ENCODE assay signal across 8 cellular contexts in the genomic region with DNA sequence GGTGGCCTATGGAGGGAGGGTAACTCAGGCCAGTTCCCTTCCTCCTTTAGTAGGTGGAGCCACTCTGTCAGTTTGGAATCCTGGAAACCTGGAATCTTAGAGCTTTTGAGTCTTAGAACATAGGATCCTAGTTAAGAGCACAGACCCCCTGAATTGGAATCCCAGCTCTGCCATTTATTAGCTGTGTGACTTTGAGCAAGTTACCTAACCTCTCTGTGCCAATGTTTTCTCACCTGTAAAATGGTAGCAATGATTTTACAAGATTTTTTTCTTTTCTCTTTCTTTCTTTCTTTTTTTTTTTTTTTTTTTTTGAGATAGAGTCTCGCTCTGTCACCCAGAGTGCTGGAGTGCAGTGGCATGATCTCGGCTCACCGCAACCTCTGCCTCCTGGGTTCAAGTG.
"Had no signal": no experiment of that assay in that cellular context is flagged by ENCODE, and none has a peak within 500 bp of the region (broad histone marks: within the 10 kb centered on the region; RNA-seq: fewer than 3 reads in every experiment).

No MANE protein-coding gene starts in this region.

- DNase-seq: GDM1, GF-D8 had no signal

- H3K4me3 ChIP-seq: GM12878 had no signal

- FAIRE-seq: G401.6, GM12878, GM12891, GM12892, GM18507, GM19239 had no signal

- ATAC-seq: GM12878 had no signal
